1 cellular context compared by ENCODE assay signal in the genomic region with DNA sequence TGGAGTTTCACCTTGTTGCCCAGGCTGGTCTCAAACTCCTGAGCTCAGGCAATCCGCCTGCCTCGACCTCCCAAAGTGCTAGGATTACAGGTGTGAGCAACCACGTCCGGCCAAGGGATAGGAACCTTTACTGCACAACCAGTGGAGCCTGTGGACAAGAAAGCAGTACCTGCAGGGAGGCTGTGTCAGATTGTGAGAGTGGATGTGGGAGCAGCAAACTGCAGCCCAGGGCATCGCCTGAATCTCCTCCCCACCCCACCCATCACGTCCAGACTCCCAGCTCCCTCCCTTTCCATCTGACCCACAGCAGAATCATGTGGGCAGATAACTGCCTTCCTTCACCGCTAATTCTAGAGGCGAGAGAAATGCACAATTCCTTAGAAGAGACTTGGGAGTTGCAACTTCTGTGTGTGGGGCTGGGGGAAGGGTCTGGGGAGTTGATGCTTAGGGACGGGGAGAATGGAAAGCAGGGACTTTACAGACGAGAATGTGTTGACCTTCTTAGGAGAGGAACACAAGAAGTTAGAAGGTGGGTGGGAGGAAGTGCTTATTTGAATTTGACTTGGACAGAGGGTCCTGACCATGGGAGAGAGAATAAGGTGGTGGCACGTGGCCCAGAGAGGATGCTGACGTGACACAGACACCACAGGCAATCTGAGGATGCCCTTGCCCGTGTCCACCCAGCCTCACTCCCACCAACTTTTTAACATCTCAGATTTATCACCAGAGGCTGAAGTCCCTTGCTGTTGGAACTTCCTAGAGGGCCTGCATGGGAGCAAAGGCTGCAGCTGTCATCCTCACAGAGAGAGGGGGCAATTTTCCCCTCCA.
TF ChIP-seq lines count a peak whose summit lies in the region.

No MANE protein-coding gene starts in this region.

TF ChIP-seq in HEK293T, 16 proteins besides CTCF, POLR2A, EP300 and RAD21:
- no peak for TF ChIP-seq FOXM1 (IDR thresholded peaks at IDR 0.05; ENCODE audit: borderline replicate concordance)
- TF ChIP-seq L3MBTL2 (conservative IDR thresholded peaks at IDR 0.05) = no peak
- no peak for TF ChIP-seq FOXK2 (IDR thresholded peaks at IDR 0.05)
- no peak for TF ChIP-seq ARNT (IDR thresholded peaks at IDR 0.05)
- TF ChIP-seq BHLHE40 (IDR thresholded peaks at IDR 0.05; ENCODE audit: borderline replicate concordance) = no peak
- TF ChIP-seq NFRKB (IDR thresholded peaks at IDR 0.05) = no peak
- TF ChIP-seq HDGF (IDR thresholded peaks at IDR 0.05; ENCODE audit: borderline replicate concordance) = no peak
- TF ChIP-seq, protein P1, sequence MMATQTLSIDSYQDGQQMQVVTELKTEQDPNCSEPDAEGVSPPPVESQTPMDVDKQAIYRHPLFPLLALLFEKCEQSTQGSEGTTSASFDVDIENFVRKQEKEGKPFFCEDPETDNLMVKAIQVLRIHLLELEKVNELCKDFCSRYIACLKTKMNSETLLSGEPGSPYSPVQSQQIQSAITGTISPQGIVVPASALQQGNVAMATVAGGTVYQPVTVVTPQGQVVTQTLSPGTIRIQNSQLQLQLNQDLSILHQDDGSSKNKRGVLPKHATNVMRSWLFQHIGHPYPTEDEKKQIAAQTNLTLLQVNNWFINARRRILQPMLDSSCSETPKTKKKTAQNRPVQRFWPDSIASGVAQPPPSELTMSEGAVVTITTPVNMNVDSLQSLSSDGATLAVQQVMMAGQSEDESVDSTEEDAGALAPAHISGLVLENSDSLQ (IDR thresholded peaks at IDR 0.05) = no peak
- no peak for TF ChIP-seq CTBP1 (IDR thresholded peaks at IDR 0.05; ENCODE audit: borderline replicate concordance)
- no peak for TF ChIP-seq LEF1 (IDR thresholded peaks at IDR 0.05; ENCODE audit: borderline replicate concordance)
- TF ChIP-seq SP1 (IDR thresholded peaks at IDR 0.05) = no peak
- TF ChIP-seq ELF4 (IDR thresholded peaks at IDR 0.05) = no peak
- no peak for TF ChIP-seq SUZ12 (IDR thresholded peaks at IDR 0.05)
- TF ChIP-seq TARDBP (IDR thresholded peaks at IDR 0.05) = no peak
- no peak for TF ChIP-seq ZNF384 (IDR thresholded peaks at IDR 0.05)
- no peak for TF ChIP-seq FOXA1 (IDR thresholded peaks at IDR 0.05)
TF ChIP-seq in HEK293T: peak in this region for 0.
